ENCODE assay signal across 11 cellular contexts in the genomic region with DNA sequence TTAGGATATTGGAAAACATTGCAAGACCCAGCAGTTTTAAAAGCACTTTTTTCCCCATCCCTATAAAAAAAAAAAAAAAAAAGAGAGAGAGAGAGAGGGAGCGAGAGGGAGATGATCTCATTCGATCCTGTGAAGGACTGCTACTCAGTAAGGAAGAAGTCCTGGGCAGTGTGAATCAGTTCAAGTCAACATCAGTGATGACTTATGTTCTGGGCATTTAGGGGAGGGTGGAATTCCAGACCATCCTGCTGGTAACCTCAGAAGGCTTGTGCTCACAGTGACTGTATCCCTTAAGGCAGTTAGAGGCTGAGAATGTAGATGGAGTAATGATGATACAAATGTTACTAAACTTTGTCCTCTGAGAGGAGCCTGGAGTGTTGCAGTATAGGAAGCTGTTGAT.
DNase-seq lines count a peak whose midpoint lies in the region; ATAC-seq and TF ChIP-seq lines count a peak whose summit lies in the region.
"Had no signal": no experiment of that assay in that cellular context is flagged by ENCODE, and none has a peak within 500 bp of the region (broad histone marks: within the 10 kb centered on the region; RNA-seq: fewer than 3 reads in every experiment).

No MANE protein-coding gene starts in this region.

- CTCF ChIA-PET in SK-N-SH (lab: Yijun Ruan, JAX) = no interaction called here

- H3K27ac ChIP-seq in SK-N-SH (ENCODE audit: low read depth in 2 of 2, low read length in 1 of 2) (peak overlapping the region; percentile 94 to 97; a peak in 3 of 4 replicates), smooth muscle cell (ENCODE audit: low read depth) (peak overlapping the region; percentile 95), WERI-Rb-1 (no peak overlapping the region)

- no peaks in the 10 kb centered on the region for H3K36me3 ChIP-seq in SK-N-SH (replicated peaks in 1 of 2; ENCODE audit: control insufficient read depth in 1 of 2, insufficient read depth in 2 of 2, low read length in 1 of 2)
- no peaks in the 10 kb centered on the region for H3K36me3 ChIP-seq in smooth muscle cell (ENCODE audit: low read depth)
- no peaks in the 10 kb centered on the region for H3K36me3 ChIP-seq in WERI-Rb-1
- H3K36me3 ChIP-seq: ascending aorta had no signal

- POLR2A ChIA-PET in SK-N-SH (lab: Yijun Ruan, JAX) = no interaction called here

- no peak for TF ChIP-seq RAD21 in SK-N-SH (IDR thresholded peaks at IDR 0.05; ENCODE audit: low read length)

- intact Hi-C loops in posterior vena cava (cut with DNase I) = no loop called here

- H3K27me3 ChIP-seq in SK-N-SH (ENCODE audit: insufficient read depth) = no peaks in the 10 kb centered on the region
- H3K27me3 ChIP-seq in smooth muscle cell (ENCODE audit: low read depth) = no peaks in the 10 kb centered on the region
- H3K27me3 ChIP-seq in WERI-Rb-1 (ENCODE audit: insufficient read depth, low read depth, severe bottlenecking) = no peaks in the 10 kb centered on the region
- H3K27me3 ChIP-seq: ascending aorta had no signal

- H3K9ac ChIP-seq in SK-N-SH (peak overlapping the region; percentile 70; the same call in 1 of the 2 replicates), smooth muscle cell (ENCODE audit: low read depth) (no peak overlapping the region)

- no peaks in the 10 kb centered on the region for H3K79me2 ChIP-seq in SK-N-SH (ENCODE audit: insufficient read depth)
- H3K79me2 ChIP-seq in smooth muscle cell (ENCODE audit: low read depth) = no peaks in the 10 kb centered on the region

- H3K9me2 ChIP-seq in SK-N-SH = no peaks in the 10 kb centered on the region

- peak; percentile 13 to 93; a peak in 2 of 4 replicates for TF ChIP-seq EP300 in SK-N-SH (IDR thresholded peaks at IDR 0.05; ENCODE audit: borderline replicate concordance in 1 of 2, low read depth in 1 of 2, low read length in 1 of 2)

- H3K9me3 ChIP-seq in SK-N-SH = no peaks in the 10 kb centered on the region
- no peaks in the 10 kb centered on the region for H3K9me3 ChIP-seq in smooth muscle cell (replicated peaks; ENCODE audit: low read depth)
- no peaks in the 10 kb centered on the region for H3K9me3 ChIP-seq in WERI-Rb-1 (ENCODE audit: severe bottlenecking)
- H3K9me3 ChIP-seq: ascending aorta had no signal

- 16% methylated on average over 2 of the region's 2 CpGs for WGBS in SK-N-SH (ENCODE audit: low lambda C conversion rate)
- 4% methylated on average over 2 of the region's 2 CpGs for WGBS in smooth muscle cell (ENCODE audit: low lambda C conversion rate)

- TF ChIP-seq CTCF in SK-N-SH (IDR thresholded peaks at IDR 0.05) (no peak), fibroblast of villous mesenchyme (IDR thresholded peaks at IDR 0.05; ENCODE audit: insufficient read depth, low read depth, low read length) (no peak), smooth muscle cell (IDR thresholded peaks at IDR 0.05; ENCODE audit: borderline replicate concordance, insufficient read depth, poor library complexity, severe bottlenecking) (no peak), WERI-Rb-1 (IDR thresholded peaks at IDR 0.05; ENCODE audit: low read depth, low read length) (no peak)

- H4K20me1 ChIP-seq in SK-N-SH (ENCODE audit: insufficient read depth) (no peaks in the 10 kb centered on the region), smooth muscle cell (ENCODE audit: low read depth) (no peaks in the 10 kb centered on the region)

- H3K4me3 ChIP-seq in SK-N-SH (ENCODE audit: low read depth in 2 of 2, low read length in 1 of 2) (no peak overlapping the region), fibroblast of villous mesenchyme (ENCODE audit: low read depth, low read length) (no peak overlapping the region), smooth muscle cell (no peak overlapping the region), WERI-Rb-1 (ENCODE audit: low read depth, low read length) (no peak overlapping the region)
- H3K4me3 ChIP-seq: ascending aorta had no signal

- H2AFZ ChIP-seq in SK-N-SH (ENCODE audit: low read depth) = no peak overlapping the region
- no peak overlapping the region for H2AFZ ChIP-seq in smooth muscle cell (ENCODE audit: low read depth)

- H3K4me2 ChIP-seq in SK-N-SH = peak overlapping the region; percentile 13; the same call in 1 of the 2 replicates
- H3K4me2 ChIP-seq in smooth muscle cell = peak overlapping the region; percentile 72

- peaks cover 10 to 20% of the 10 kb centered on the region in 2 experiments for H3K4me1 ChIP-seq in SK-N-SH (ENCODE audit: control insufficient read depth in 1 of 2, insufficient read depth in 2 of 2, low read depth in 1 of 2, low read length in 1 of 2)
- H3K4me1 ChIP-seq in smooth muscle cell (ENCODE audit: low read depth) = peaks cover 38% of the 10 kb centered on the region

- H3F3A ChIP-seq in SK-N-SH (replicated peaks; ENCODE audit: insufficient read depth) (peaks cover 31% of the 10 kb centered on the region), smooth muscle cell (ENCODE audit: low read depth) (peaks cover 20% of the 10 kb centered on the region)

- no peak for ATAC-seq in GM19351 (IDR thresholded peaks at IDR 0.05; ENCODE audit: unreplicated experiment)

- DNase-seq in H4 (ENCODE audit: low spot score) (peak; percentile 99), SK-N-SH (no peak), fibroblast of villous mesenchyme (ENCODE audit: low read depth) (peak; percentile 98), smooth muscle cell (lab: John Stamatoyannopoulos, UW; ENCODE audit: unreplicated experiment) (no peak), WERI-Rb-1 (no peak), HT-29 (ENCODE audit: low spot score) (no peak), posterior vena cava (ENCODE audit: low spot score) (no peak)
- DNase-seq: activated CD4-positive, alpha-beta T cell treated with anti-CD3 and anti-CD28 coated beads for 48 hours; OCI-M1 had no signal

TF ChIP-seq in SK-N-SH, 30 proteins besides CTCF, POLR2A, EP300 and RAD21 (continues in another document):
- TF ChIP-seq CHD2 (IDR thresholded peaks at IDR 0.05; ENCODE audit: low read length, partially characterized antibody) (no peak), IRF3 (IDR thresholded peaks at IDR 0.05; ENCODE audit: low read depth, low read length) (no peak), REST (IDR thresholded peaks at IDR 0.05; ENCODE audit: low read depth, low read length) (peak; percentile 69), RXRA (IDR thresholded peaks at IDR 0.05; ENCODE audit: borderline replicate concordance, low read depth) (peak; percentile 86; the same call in 1 of the 2 replicates), ELF1 (IDR thresholded peaks at IDR 0.05) (0 out of 2 replicates have a peak, but pooled peaks have one; percentile 46), FOSL2 (IDR thresholded peaks at IDR 0.05; ENCODE audit: borderline replicate concordance, low read depth) (peak; percentile 98), USF2 (IDR thresholded peaks at IDR 0.05; ENCODE audit: borderline replicate concordance, low read depth, low read length) (no peak), SMC3 (IDR thresholded peaks at IDR 0.05; ENCODE audit: low read depth, low read length) (peak; percentile 6; the same call in 1 of the 2 replicates), FOXM1 (IDR thresholded peaks at IDR 0.05; ENCODE audit: low read depth) (no peak), NFIC (IDR thresholded peaks at IDR 0.05; ENCODE audit: borderline replicate concordance) (peak; percentile 82), GATA2 (CRISPR knock-in tag; IDR thresholded peaks at IDR 0.05) (no peak), JUND (IDR thresholded peaks at IDR 0.05) (peak; percentile 97), NRF1 (IDR thresholded peaks at IDR 0.05; ENCODE audit: low read depth, low read length) (no peak), MXI1 (IDR thresholded peaks at IDR 0.05; ENCODE audit: low read depth, low read length) (no peak), TCF12 (IDR thresholded peaks at IDR 0.05) (peak; percentile 95), TEAD4 (IDR thresholded peaks at IDR 0.05; ENCODE audit: borderline replicate concordance, insufficient read depth) (peak; percentile 98)

Comparison
In these comparisons a context has a peak if more than half of its experiments do, and no peak if none do; other contexts are left out.
1. DNase-seq: peak in H4 (single experiment) and fibroblast of villous mesenchyme (single experiment); none in SK-N-SH (single experiment), smooth muscle cell (single experiment), WERI-Rb-1 (single experiment), HT-29 (single experiment) and posterior vena cava (single experiment).